8 cellular contexts compared by ENCODE assay signal in the genomic region with DNA sequence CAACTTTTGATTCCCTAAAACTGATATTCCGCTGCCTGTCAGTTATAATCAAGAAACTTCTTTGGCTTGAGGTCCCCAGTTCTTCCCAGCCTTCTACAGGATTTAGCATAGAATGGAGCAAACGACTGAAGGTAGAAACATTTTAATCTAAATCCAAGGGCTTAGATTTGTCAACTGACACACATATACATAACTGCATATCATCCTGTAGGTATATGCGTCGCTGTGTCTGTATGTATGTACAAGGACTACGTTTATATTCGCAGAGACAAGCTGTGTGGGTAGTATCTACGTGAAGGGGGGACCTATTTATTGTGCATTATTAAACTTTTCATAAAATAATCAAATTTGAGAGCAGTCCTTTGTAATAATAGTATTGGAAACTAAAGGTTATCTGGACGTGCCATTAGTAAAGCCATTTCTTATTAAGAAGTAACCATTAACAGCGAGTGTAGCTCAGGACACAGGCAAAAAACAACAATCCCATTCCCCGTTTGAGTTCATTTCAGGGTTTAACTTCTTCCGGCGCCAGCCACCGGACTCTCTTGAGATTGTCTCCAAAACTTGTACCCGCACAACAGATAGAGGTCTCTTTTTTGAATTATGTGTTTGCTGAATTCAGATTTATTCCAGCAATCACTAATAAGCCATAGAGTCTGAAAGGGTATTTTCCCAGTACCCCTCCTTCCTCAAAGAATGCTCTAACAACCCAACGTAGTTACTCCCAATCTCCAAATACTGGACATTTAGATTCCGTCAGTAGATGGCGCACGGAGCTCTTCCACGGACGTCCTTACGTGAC. TPM values are rescaled to one million over a fixed set of nuclear protein-coding genes. Genes with fewer than 3 reads are reported as not detected.
A peak's percentile ranks its signal among the peaks of the same experiment; 100 is the strongest.
DNase-seq lines count a peak whose midpoint lies in the region; ATAC-seq and TF ChIP-seq lines count a peak whose summit lies in the region.

No MANE protein-coding gene starts in this region.

- peaks cover 4% of the 10 kb centered on the region for H4K20me1 ChIP-seq in smooth muscle cell (ENCODE audit: low read depth)

- no peaks in the 10 kb centered on the region for H3K27me3 ChIP-seq in Caco-2 (replicated peaks; ENCODE audit: control insufficient read depth, insufficient read depth, low read length)
- H3K27me3 ChIP-seq in smooth muscle cell (ENCODE audit: low read depth) = no peaks in the 10 kb centered on the region

- peak overlapping the region; percentile 69 for H3K4me3 Mint-ChIP-seq in Caco-2 (ENCODE audit: unreplicated experiment)

- H3K27me3 Mint-ChIP-seq in Caco-2 (ENCODE audit: insufficient read depth, unreplicated experiment) = no peaks in the 10 kb centered on the region

- peak; percentile 38 to 40 for DNase-seq in Caco-2
- DNase-seq in LoVo (ENCODE audit: low spot score) = peak; percentile 82
- peak; percentile 43 for DNase-seq in SK-N-DZ (ENCODE audit: low spot score)
- DNase-seq in cardiac fibroblast (ENCODE audit: low read depth in 2 of 2) = peak; percentile 87 to 88
- peak; percentile 82 for DNase-seq in iris pigment epithelial cell (ENCODE audit: low read depth)
- no peak for DNase-seq in smooth muscle cell (lab: John Stamatoyannopoulos, UW; ENCODE audit: unreplicated experiment)

- POLR2A ChIA-PET in Caco-2 (lab: Charles Lee) = no interaction called here

- no peaks in the 10 kb centered on the region for H3K36me3 Mint-ChIP-seq in Caco-2 (ENCODE audit: insufficient read depth, unreplicated experiment)

- H3K4me1 ChIP-seq in Caco-2 (peaks cover 3% of the 10 kb centered on the region; the same call in 1 of the 2 replicates), smooth muscle cell (ENCODE audit: low read depth) (peaks cover 4% of the 10 kb centered on the region)

- peak overlapping the region; percentile 90 for H2AFZ ChIP-seq in smooth muscle cell (ENCODE audit: low read depth)

- H3K9me3 Mint-ChIP-seq in Caco-2 (ENCODE audit: unreplicated experiment) = no peaks in the 10 kb centered on the region

- peak; percentile 23 for ATAC-seq in GM21360 (IDR thresholded peaks at IDR 0.05; ENCODE audit: unreplicated experiment)
- ATAC-seq in HG02763 (IDR thresholded peaks at IDR 0.05; ENCODE audit: unreplicated experiment) = no peak

- H3F3A ChIP-seq in smooth muscle cell (ENCODE audit: low read depth) = peaks cover 14% of the 10 kb centered on the region

- H3K9ac ChIP-seq in smooth muscle cell (ENCODE audit: low read depth) = no peak overlapping the region

- intact Hi-C loops in Caco-2 (cut with micrococcal nuclease; ENCODE audit: unreplicated experiment) = loop anchor here (1.0 to 5.0 kb wide), 9 partner anchors 60 to 698 kb away; a partner anchor contains a TSS

- CTCF ChIA-PET in Caco-2 (lab: Charles Lee) = interaction anchor here (1.0 to 3.7 kb wide), 6 partner anchors 12 to 487 kb away, joined by 3 to 32 read pairs (median 4); no protein-coding TSS in a partner anchor

- peak overlapping the region; percentile 97 for H3K4me2 ChIP-seq in smooth muscle cell

- H3K27ac Mint-ChIP-seq in Caco-2 (ENCODE audit: unreplicated experiment) = no peak overlapping the region

- H3K36me3 ChIP-seq in Caco-2 (ENCODE audit: control insufficient read depth, insufficient read depth, low read length) (no peaks in the 10 kb centered on the region), smooth muscle cell (ENCODE audit: low read depth) (no peaks in the 10 kb centered on the region)

- H3K9me3 ChIP-seq in Caco-2 (no peaks in the 10 kb centered on the region), smooth muscle cell (replicated peaks; ENCODE audit: low read depth) (no peaks in the 10 kb centered on the region)

- 8% methylated on average over 21 of the region's 21 CpGs for WGBS in smooth muscle cell (ENCODE audit: low lambda C conversion rate)

- peak overlapping the region; percentile 62 for H3K4me3 ChIP-seq in Caco-2 (ENCODE audit: low read depth, low read length)
- peak overlapping the region; percentile 83 to 96 for H3K4me3 ChIP-seq in cardiac fibroblast (replicated peaks in 1 of 2; ENCODE audit: low read depth in 2 of 2, low read length in 2 of 2)
- H3K4me3 ChIP-seq in smooth muscle cell = peak overlapping the region; percentile 87

- no TSS peak for BruUV-seq in Caco-2 (replicated peaks; lab: Mats Ljungman, UMichigan)

- H3K4me1 Mint-ChIP-seq in Caco-2 (ENCODE audit: low read depth, unreplicated experiment) = peaks cover 2% of the 10 kb centered on the region

- H3K27ac ChIP-seq in smooth muscle cell (ENCODE audit: low read depth) = peak overlapping the region; percentile 0

- peaks cover 23% of the 10 kb centered on the region for H3K79me2 ChIP-seq in smooth muscle cell (ENCODE audit: low read depth)

- TF ChIP-seq CTCF in Caco-2 (IDR thresholded peaks at IDR 0.05; ENCODE audit: insufficient read depth in 1 of 2, low read depth in 1 of 2, low read length in 1 of 2, severe bottlenecking in 1 of 2, unreplicated experiment in 1 of 2) (peak; percentile 42 to 67), cardiac fibroblast (IDR thresholded peaks at IDR 0.05; ENCODE audit: low read depth, low read length) (peak; percentile 75), smooth muscle cell (IDR thresholded peaks at IDR 0.05; ENCODE audit: borderline replicate concordance, insufficient read depth, poor library complexity, severe bottlenecking) (peak; percentile 78)

RNA-seq across cellular contexts. Expression of a gene that starts 2.1 kb away (rescaled TPM):
- 22.0 and 24.4 TPM in 2 replicates for total RNA-seq in Caco-2 (2022)
- polyA plus RNA-seq in SK-N-DZ (2014; cell fraction: cytosol; rRNA removed) = 5.4 and 5.5 TPM in 2 replicates
- 2.9 and 6.3 TPM in 2 replicates for polyA plus RNA-seq in SK-N-DZ (2014; cell fraction: nucleus; rRNA removed)
- total RNA-seq in smooth muscle cell = 29.9 and 32.8 TPM in 2 replicates
- polyA plus RNA-seq in smooth muscle cell = 16.3 and 21.9 TPM in 2 replicates

RNA-seq across cellular contexts. Expression of a gene that starts 59.7 kb away (rescaled TPM):
- total RNA-seq in Caco-2 (2022) (20.4 TPM in 2 replicates), smooth muscle cell (80.3 and 106 TPM in 2 replicates)
- polyA plus RNA-seq in SK-N-DZ (2014; cell fraction: cytosol; rRNA removed) = 10.5 and 11.1 TPM in 2 replicates
- polyA plus RNA-seq in SK-N-DZ (2014; cell fraction: nucleus; rRNA removed) = 9.0 and 11.6 TPM in 2 replicates
- polyA plus RNA-seq in smooth muscle cell = 22.3 and 31.0 TPM in 2 replicates
